In genomic region chr11:99973993-99974392, GRCh38 we compare ENCODE assay signal across 18 cellular contexts.
"Had no signal": no experiment of that assay in that cellular context is flagged by ENCODE, and none has a peak within 500 bp of the region (broad histone marks: within the 10 kb centered on the region; RNA-seq: fewer than 3 reads in every experiment).

No MANE protein-coding gene starts in this region.

- H3K36me3 ChIP-seq: adrenal gland, colonic mucosa, esophagus muscularis mucosa, lower lobe of right lung, right lobe of liver, spleen, thoracic aorta had no signal

- H3K9me3 ChIP-seq: adrenal gland, colonic mucosa, lower lobe of right lung, psoas muscle, right lobe of liver, thoracic aorta had no signal

- H3K4me3 Mint-ChIP-seq: activated CD4-positive, alpha-beta memory T cell treated with anti-CD3 and anti-CD28 coated beads for 36 hours; activated CD4-positive, alpha-beta T cell treated with anti-CD3 and anti-CD28 coated beads for 36 hours; activated naive CD4-positive, alpha-beta T cell treated with anti-CD3 and anti-CD28 coated beads, Interleukin-2, amount 50 U/mL, for 24 hours; activated T-cell treated with anti-CD3 and anti-CD28 coated beads, Interleukin-2, amount 50 U/mL, for 4 hours; neural crest cell; T-helper 17 cell had no signal

- H3K27me3 Mint-ChIP-seq: activated CD4-positive, alpha-beta memory T cell treated with anti-CD3 and anti-CD28 coated beads for 36 hours; activated CD4-positive, alpha-beta T cell treated with anti-CD3 and anti-CD28 coated beads for 36 hours; activated naive CD4-positive, alpha-beta T cell treated with anti-CD3 and anti-CD28 coated beads, Interleukin-2, amount 50 U/mL, for 24 hours; T-helper 17 cell had no signal

- ATAC-seq: activated CD4-positive, alpha-beta T cell treated with anti-CD3 and anti-CD28 coated beads for 36 hours; activated T-cell treated with anti-CD3 and anti-CD28 coated beads, Interleukin-2, amount 50 U/mL, for 4 hours; lower lobe of right lung; psoas muscle; right lobe of liver; T-helper 17 cell had no signal

- H3K27ac ChIP-seq: adrenal gland, colonic mucosa, esophagus muscularis mucosa, lower lobe of right lung, psoas muscle, right lobe of liver, spleen, thoracic aorta had no signal

- DNase-seq: activated CD4-positive, alpha-beta memory T cell treated with anti-CD3 and anti-CD28 coated beads for 36 hours; activated CD4-positive, alpha-beta T cell treated with anti-CD3 and anti-CD28 coated beads for 36 hours; activated effector memory CD4-positive, alpha-beta T cell treated with anti-CD3 and anti-CD28 coated beads, Interleukin-2, amount 50 U/mL, for 16 hours; activated T-cell treated with anti-CD3 and anti-CD28 coated beads, Interleukin-2, amount 50 U/mL, for 4 hours; adrenal gland; colonic mucosa; hypothalamus; left cardiac atrium; lower lobe of right lung; midbrain; psoas muscle; right lobe of liver; spleen; T-helper 17 cell had no signal

- H3K27me3 ChIP-seq: adrenal gland, colonic mucosa, esophagus muscularis mucosa, right lobe of liver, spleen had no signal

- H3K27ac Mint-ChIP-seq: activated CD4-positive, alpha-beta memory T cell treated with anti-CD3 and anti-CD28 coated beads for 36 hours; activated CD4-positive, alpha-beta T cell treated with anti-CD3 and anti-CD28 coated beads for 36 hours; activated naive CD4-positive, alpha-beta T cell treated with anti-CD3 and anti-CD28 coated beads, Interleukin-2, amount 50 U/mL, for 24 hours; T-helper 17 cell had no signal

- H3K36me3 Mint-ChIP-seq: activated CD4-positive, alpha-beta memory T cell treated with anti-CD3 and anti-CD28 coated beads for 36 hours; activated naive CD4-positive, alpha-beta T cell treated with anti-CD3 and anti-CD28 coated beads, Interleukin-2, amount 50 U/mL, for 24 hours had no signal

- H3K4me3 ChIP-seq: adrenal gland, colonic mucosa, esophagus muscularis mucosa, lower lobe of right lung, psoas muscle, right lobe of liver, spleen, thoracic aorta had no signal

- H3K4me1 Mint-ChIP-seq: activated CD4-positive, alpha-beta T cell treated with anti-CD3 and anti-CD28 coated beads for 36 hours; activated naive CD4-positive, alpha-beta T cell treated with anti-CD3 and anti-CD28 coated beads, Interleukin-2, amount 50 U/mL, for 24 hours; neural crest cell; T-helper 17 cell had no signal

- H3K4me1 ChIP-seq: adrenal gland, colonic mucosa, esophagus muscularis mucosa, lower lobe of right lung, psoas muscle, right lobe of liver, spleen had no signal
